In the genomic region with DNA sequence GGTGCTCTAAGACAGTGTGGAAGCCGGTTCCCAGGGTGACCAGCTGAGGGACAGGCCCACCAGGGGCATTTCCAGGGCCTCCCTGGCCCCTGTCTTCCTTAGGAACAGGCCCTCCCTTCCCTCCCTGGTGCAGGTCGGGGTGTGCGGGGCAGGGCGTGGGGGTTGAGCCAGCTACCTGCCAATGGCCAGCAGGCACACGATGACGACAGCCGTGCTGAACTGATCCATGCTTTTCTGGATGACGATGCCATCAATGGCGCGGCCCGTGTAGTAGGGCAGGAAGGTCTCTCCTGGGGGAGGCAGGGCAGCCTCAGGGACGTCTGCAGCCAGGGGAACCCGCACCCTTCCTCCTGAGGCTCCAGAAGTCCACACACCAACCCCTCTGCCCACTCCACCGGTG, we compare ENCODE assay signal across 20 cellular contexts. TPM values are rescaled to one million over a fixed set of nuclear protein-coding genes. Genes with fewer than 3 reads are reported as not detected.
A peak's percentile ranks its signal among the peaks of the same experiment; 100 is the strongest.
DNase-seq lines count a peak whose midpoint lies in the region; ATAC-seq and TF ChIP-seq lines count a peak whose summit lies in the region.
"Had no signal": no experiment of that assay in that cellular context is flagged by ENCODE, and none has a peak within 500 bp of the region (broad histone marks: within the 10 kb centered on the region; RNA-seq: fewer than 3 reads in every experiment).

No MANE protein-coding gene starts in this region.

- no peak overlapping the region for H3K4me3 ChIP-seq in RWPE2 (ENCODE audit: severe bottlenecking)
- H3K4me3 ChIP-seq in mucosa of stomach (ENCODE audit: low read length), result no peak overlapping the region
- H3K4me3 ChIP-seq in Karpas-422 (ENCODE audit: low read length), result no peak overlapping the region
- H3K4me3 ChIP-seq: Peyer's patch had no signal

- no peaks in the 10 kb centered on the region for H4K20me1 ChIP-seq in Karpas-422 (ENCODE audit: insufficient read depth, low read depth, low read length)

- no peaks in the 10 kb centered on the region for H3K79me2 ChIP-seq in Karpas-422 (ENCODE audit: low read length)

- peak overlapping the region; percentile 65 for H3K27ac ChIP-seq in RWPE2 (ENCODE audit: poor library complexity, severe bottlenecking)
- H3K27ac ChIP-seq in Karpas-422 (ENCODE audit: low read length), result no peak overlapping the region
- H3K27ac ChIP-seq: Peyer's patch had no signal

- H3K4me1 ChIP-seq in RWPE2 (ENCODE audit: insufficient read depth, poor library complexity, severe bottlenecking) (peaks cover 26% of the 10 kb centered on the region), mucosa of stomach (ENCODE audit: control insufficient read depth, insufficient read depth, low read length) (peaks cover 58% of the 10 kb centered on the region), Karpas-422 (ENCODE audit: low read length) (no peaks in the 10 kb centered on the region)
- H3K4me1 ChIP-seq: BE2C had no signal

- H3K36me3 ChIP-seq in RWPE2 (ENCODE audit: low read depth) (no peaks in the 10 kb centered on the region), mucosa of stomach (ENCODE audit: control insufficient read depth, insufficient read depth, low read length) (no peaks in the 10 kb centered on the region), Karpas-422 (ENCODE audit: insufficient read depth, low read length) (no peaks in the 10 kb centered on the region)
- H3K36me3 ChIP-seq: BE2C, Peyer's patch had no signal

- DNase-seq in Right ventricle myocardium inferior (ENCODE audit: missing footprints) (peak; percentile 21), left ventricle myocardium superior (no peak), RWPE2 (ENCODE audit: low spot score) (no peak), Karpas-422 (no peak)
- DNase-seq: BE2C; CD4-positive, CD25-positive, alpha-beta regulatory T cell; DMS79; KBM-7; NCI-H1105 treated with DMSO at 0.1 percent for 48 hours; NCI-H2081; NCI-H2171 treated with DMSO at 0.1 percent for 48 hours; NCI-H524 treated with DMSO at 0.1 percent for 48 hours; NCI-H82; Peyer's patch; Right ventricle myocardium superior; SW 1271 had no signal

- no peak for ATAC-seq in Right ventricle myocardium inferior
- no peak for ATAC-seq in left ventricle myocardium superior
- no peak for ATAC-seq in RWPE2 (ENCODE audit: low read depth)
- ATAC-seq in GM18502 (IDR thresholded peaks at IDR 0.05; ENCODE audit: poor library complexity, unreplicated experiment), result no peak
- no peak for ATAC-seq in HG02571 (IDR thresholded peaks at IDR 0.05; ENCODE audit: unreplicated experiment)
- ATAC-seq: HepG2 had no signal

- H3K9me2 ChIP-seq in Karpas-422 (replicated peaks; ENCODE audit: insufficient read depth, low read length), result no peaks in the 10 kb centered on the region

- intact Hi-C loops in Right ventricle myocardium inferior (cut with DNase I) (no loop called here), left ventricle myocardium superior (cut with micrococcal nuclease) (loop anchor here (5.0 kb wide), 1 partner anchor 88 kb away; no protein-coding TSS in a partner anchor)

- H3K9me3 ChIP-seq in RWPE2 (ENCODE audit: severe bottlenecking) (no peaks in the 10 kb centered on the region), mucosa of stomach (ENCODE audit: control insufficient read depth, low read length) (no peaks in the 10 kb centered on the region), Karpas-422 (ENCODE audit: low read length) (no peaks in the 10 kb centered on the region)
- H3K9me3 ChIP-seq: BE2C, Peyer's patch had no signal

- no peak for TF ChIP-seq CTCF in RWPE2 (IDR thresholded peaks at IDR 0.05; ENCODE audit: poor library complexity, severe bottlenecking)

- no peak overlapping the region for H2AFZ ChIP-seq in Karpas-422 (ENCODE audit: low read length)

- H3K27me3 ChIP-seq in RWPE2 (ENCODE audit: insufficient read depth, poor library complexity, severe bottlenecking) (no peaks in the 10 kb centered on the region), mucosa of stomach (ENCODE audit: control insufficient read depth, insufficient read depth, low read length) (no peaks in the 10 kb centered on the region), Karpas-422 (ENCODE audit: low read length) (no peaks in the 10 kb centered on the region)
- H3K27me3 ChIP-seq: BE2C, Peyer's patch had no signal

- H3K9ac ChIP-seq in mucosa of stomach (ENCODE audit: low read length) (peak overlapping the region; percentile 13), Karpas-422 (ENCODE audit: low read length) (no peak overlapping the region)

- H3K4me2 ChIP-seq in Karpas-422 (ENCODE audit: low read depth, low read length, poor library complexity, severe bottlenecking), result no peak overlapping the region

RNA-seq across cellular contexts. Expression of gene ABCB9, which starts 16.0 kb away (rescaled TPM):
- total RNA-seq in Right ventricle myocardium inferior, result 4.4 TPM
- 4.6 TPM for total RNA-seq in left ventricle myocardium superior
- total RNA-seq in Karpas-422 (2014; rRNA removed; shearing (Covaris generic); ENCODE audit: low replicate concordance), result 1.5 and 3.7 TPM in 2 replicates

RNA-seq across cellular contexts. Expression of gene OGFOD2, which starts 24.8 kb away (rescaled TPM):
- total RNA-seq in Right ventricle myocardium inferior (16.2 TPM), left ventricle myocardium superior (15.4 TPM)
- total RNA-seq in Karpas-422 (2014; rRNA removed; shearing (Covaris generic); ENCODE audit: low replicate concordance), result 8.5 and 28.8 TPM in 2 replicates

RNA-seq across cellular contexts. Expression of gene ARL6IP4, which starts 30.2 kb away (rescaled TPM):
- 158 TPM for total RNA-seq in Right ventricle myocardium inferior
- 181 TPM for total RNA-seq in left ventricle myocardium superior
- total RNA-seq in Karpas-422 (2014; rRNA removed; shearing (Covaris generic); ENCODE audit: low replicate concordance), result 85.1 and 210 TPM in 2 replicates

RNA-seq across cellular contexts. Expression of gene VPS37B, which starts 54.4 kb away (rescaled TPM):
- 25.4 TPM for total RNA-seq in Right ventricle myocardium inferior
- total RNA-seq in left ventricle myocardium superior, result 29.5 TPM
- not detected in 2 replicates for total RNA-seq in Karpas-422 (2014; rRNA removed; shearing (Covaris generic); ENCODE audit: low replicate concordance)
